In genomic region chr4:68655764-68656444, GRCh38 we compare ENCODE assay signal across 14 cellular contexts. TPM values are rescaled to one million over a fixed set of nuclear protein-coding genes. Genes with fewer than 3 reads are reported as not detected.
DNase-seq lines count a peak whose midpoint lies in the region; ATAC-seq and TF ChIP-seq lines count a peak whose summit lies in the region.
"Had no signal": no experiment of that assay in that cellular context is flagged by ENCODE, and none has a peak within 500 bp of the region (broad histone marks: within the 10 kb centered on the region; RNA-seq: fewer than 3 reads in every experiment).

No MANE protein-coding gene starts in this region.

- peak overlapping the region; percentile 86 for H3K27ac ChIP-seq in PC-3 (ENCODE audit: low read length)
- H3K27ac ChIP-seq in CD4-positive, alpha-beta memory T cell (ENCODE audit: low read depth, low read length), result no peak overlapping the region

- no peaks in the 10 kb centered on the region for H4K20me1 ChIP-seq in PC-3 (ENCODE audit: low read length)

- no peaks in the 10 kb centered on the region for H3F3A ChIP-seq in PC-3 (ENCODE audit: low read length, unreplicated experiment)

- H3K79me2 ChIP-seq in PC-3 (ENCODE audit: low read length), result no peaks in the 10 kb centered on the region

- H3K36me3 Mint-ChIP-seq in progenitor cell of endocrine pancreas (ENCODE audit: insufficient read depth), result peaks cover 17% of the 10 kb centered on the region
- no peaks in the 10 kb centered on the region for H3K36me3 Mint-ChIP-seq in CD4-positive, alpha-beta memory T cell
- no peaks in the 10 kb centered on the region for H3K36me3 Mint-ChIP-seq in activated T-helper 1 cell treated with anti-CD3 and anti-CD28 coated beads, Interleukin-12 subunit alpha, Interleukin-12 subunit beta, Interleukin-2, Interleukin-4 antibody, amounts not matched to agents 30 ng/mL and 10 ng/mL and 1 ng/mL, durations not matched to agents 14 hours and 24 hours and 36 hours (ENCODE audit: low read depth)
- H3K36me3 Mint-ChIP-seq: activated naive CD4-positive, alpha-beta T cell treated with anti-CD3 and anti-CD28 coated beads, Interleukin-2, amount 10 ng/mL, durations not matched to agents 7 days and 5 days; naive thymus-derived CD8-positive, alpha-beta T cell had no signal

- peak overlapping the region; percentile 54 for H2AFZ ChIP-seq in PC-3 (ENCODE audit: low read length)

- H3K9me3 Mint-ChIP-seq in progenitor cell of endocrine pancreas (ENCODE audit: low read depth), result peaks cover 28% of the 10 kb centered on the region
- no peaks in the 10 kb centered on the region for H3K9me3 Mint-ChIP-seq in CD4-positive, alpha-beta memory T cell
- H3K9me3 Mint-ChIP-seq in activated T-helper 1 cell treated with anti-CD3 and anti-CD28 coated beads, Interleukin-12 subunit alpha, Interleukin-12 subunit beta, Interleukin-2, Interleukin-4 antibody, amounts not matched to agents 30 ng/mL and 10 ng/mL and 1 ng/mL, durations not matched to agents 14 hours and 24 hours and 36 hours, result no peaks in the 10 kb centered on the region
- H3K9me3 Mint-ChIP-seq: activated naive CD4-positive, alpha-beta T cell treated with anti-CD3 and anti-CD28 coated beads, Interleukin-2, amount 10 ng/mL, durations not matched to agents 7 days and 5 days; naive thymus-derived CD8-positive, alpha-beta T cell had no signal

- POLR2A ChIA-PET in PC-3 (lab: Charles Lee; ENCODE audit: unreplicated experiment), result interaction anchor here (0.7 kb wide), 1 partner anchor 190 kb away, joined by 8 read pairs; no protein-coding TSS in a partner anchor
- POLR2A ChIA-PET in CD4-positive, alpha-beta memory T cell (lab: Charles Lee; ENCODE audit: partially characterized antibody), result no interaction called here

- no peaks in the 10 kb centered on the region for H3K9me2 ChIP-seq in PC-3 (replicated peaks; ENCODE audit: low read length)

- peak overlapping the region; percentile 47 for H3K9ac ChIP-seq in PC-3 (ENCODE audit: low read length)

- H3K9me3 ChIP-seq in PC-3 (ENCODE audit: low read length), result no peaks in the 10 kb centered on the region
- H3K9me3 ChIP-seq in CD4-positive, alpha-beta memory T cell (ENCODE audit: control insufficient read depth in 1 of 2, low read length in 2 of 2), result no peaks in the 10 kb centered on the region

- H3K27me3 ChIP-seq in PC-3 (ENCODE audit: low read length), result no peaks in the 10 kb centered on the region
- H3K27me3 ChIP-seq in CD4-positive, alpha-beta memory T cell (ENCODE audit: insufficient read depth, low read length), result no peaks in the 10 kb centered on the region

- TF ChIP-seq CTCF in PC-3 (conservative IDR thresholded peaks at IDR 0.05; ENCODE audit: low read depth, low read length), result no peak
- no peak for TF ChIP-seq CTCF in progenitor cell of endocrine pancreas (IDR thresholded peaks at IDR 0.05; ENCODE audit: unreplicated experiment)

- H3K4me3 ChIP-seq in PC-3 (ENCODE audit: low read length), result peak overlapping the region; percentile 46
- H3K4me3 ChIP-seq in CD4-positive, alpha-beta memory T cell (ENCODE audit: low read length in 2 of 2), result no peak overlapping the region

- peak overlapping the region; percentile 76 for H3K4me2 ChIP-seq in PC-3 (ENCODE audit: low read length)

- CTCF ChIA-PET in PC-3 (lab: Charles Lee), result interaction anchor here (0.6 kb wide), 1 partner anchor 451 kb away, joined by 5 read pairs; no protein-coding TSS in a partner anchor
- CTCF ChIA-PET in CD4-positive, alpha-beta memory T cell (lab: Charles Lee; ENCODE audit: partially characterized antibody), result no interaction called here

- no peaks in the 10 kb centered on the region for H3K27me3 Mint-ChIP-seq in progenitor cell of endocrine pancreas
- H3K27me3 Mint-ChIP-seq in CD4-positive, alpha-beta memory T cell, result peaks cover 2% of the 10 kb centered on the region in 2 donors
- no peaks in the 10 kb centered on the region for H3K27me3 Mint-ChIP-seq in activated T-helper 1 cell treated with anti-CD3 and anti-CD28 coated beads, Interleukin-12 subunit alpha, Interleukin-12 subunit beta, Interleukin-2, Interleukin-4 antibody, amounts not matched to agents 30 ng/mL and 10 ng/mL and 1 ng/mL, durations not matched to agents 14 hours and 24 hours and 36 hours (ENCODE audit: insufficient read depth)
- H3K27me3 Mint-ChIP-seq: activated naive CD4-positive, alpha-beta T cell treated with anti-CD3 and anti-CD28 coated beads, Interleukin-2, amount 10 ng/mL, durations not matched to agents 7 days and 5 days had no signal

- H3K36me3 ChIP-seq in PC-3 (ENCODE audit: low read depth, low read length), result no peaks in the 10 kb centered on the region
- H3K36me3 ChIP-seq in CD4-positive, alpha-beta memory T cell (ENCODE audit: insufficient read depth, low read length), result no peaks in the 10 kb centered on the region

- peaks cover 34% of the 10 kb centered on the region for H3K4me1 Mint-ChIP-seq in progenitor cell of endocrine pancreas (ENCODE audit: low read depth)
- H3K4me1 Mint-ChIP-seq in CD4-positive, alpha-beta memory T cell, result peaks cover 0 to 5% (median under 1%) of the 10 kb centered on the region in 4 donors
- H3K4me1 Mint-ChIP-seq in activated T-helper 1 cell treated with anti-CD3 and anti-CD28 coated beads, Interleukin-12 subunit alpha, Interleukin-12 subunit beta, Interleukin-2, Interleukin-4 antibody, amounts not matched to agents 30 ng/mL and 10 ng/mL and 1 ng/mL, durations not matched to agents 14 hours and 24 hours and 36 hours (ENCODE audit: low read depth), result no peaks in the 10 kb centered on the region
- H3K4me1 Mint-ChIP-seq: activated naive CD4-positive, alpha-beta T cell treated with anti-CD3 and anti-CD28 coated beads, Interleukin-2, amount 10 ng/mL, durations not matched to agents 7 days and 5 days; naive thymus-derived CD8-positive, alpha-beta T cell had no signal

- no TSS peak for BruUV-seq in PC-3 (replicated peaks; lab: Mats Ljungman, UMichigan)

- peaks cover 36% of the 10 kb centered on the region for H3K4me1 ChIP-seq in PC-3 (ENCODE audit: insufficient read depth, low read length)
- H3K4me1 ChIP-seq in CD4-positive, alpha-beta memory T cell (ENCODE audit: insufficient read depth, low read length), result no peaks in the 10 kb centered on the region

- no peak overlapping the region for H3K4me3 Mint-ChIP-seq in progenitor cell of endocrine pancreas (ENCODE audit: low read depth)
- H3K4me3 Mint-ChIP-seq in CD4-positive, alpha-beta memory T cell, result no peak overlapping the region
- no peak overlapping the region for H3K4me3 Mint-ChIP-seq in activated T-helper 1 cell treated with anti-CD3 and anti-CD28 coated beads, Interleukin-12 subunit alpha, Interleukin-12 subunit beta, Interleukin-2, Interleukin-4 antibody, amounts not matched to agents 30 ng/mL and 10 ng/mL and 1 ng/mL, durations not matched to agents 14 hours and 24 hours and 36 hours
- H3K4me3 Mint-ChIP-seq: activated naive CD4-positive, alpha-beta T cell treated with anti-CD3 and anti-CD28 coated beads, Interleukin-2, amount 10 ng/mL, durations not matched to agents 7 days and 5 days; naive thymus-derived CD8-positive, alpha-beta T cell had no signal

- intact Hi-C loops in PC-3 (cut with micrococcal nuclease), result loop anchor here (5.0 to 10.0 kb wide), 5 partner anchors 156 to 959 kb away; partner anchors contain the start of genes UGT2A3 and UGT2B7
- intact Hi-C loops in CD4-positive, alpha-beta memory T cell (cut with micrococcal nuclease), result no loop called here
- intact Hi-C loops in activated T-helper 1 cell treated with anti-CD3 and anti-CD28 coated beads, Interleukin-12 subunit alpha, Interleukin-12 subunit beta, Interleukin-2, Interleukin-4 antibody, amounts not matched to agents 30 ng/mL and 10 ng/mL and 1 ng/mL, durations not matched to agents 14 hours and 24 hours and 36 hours (cut with micrococcal nuclease), result no loop called here

- DNase-seq in PC-3 (peak; percentile 90), progenitor cell of endocrine pancreas (ENCODE audit: low spot score, unreplicated experiment) (no peak)
- DNase-seq in stimulated activated CD4-positive, alpha-beta T cell treated with anti-CD3 and anti-CD28 coated beads, Interleukin-12 subunit alpha, Interleukin-12 subunit beta, amount 100 ng/mL, for 4 hours, result no peak
- DNase-seq in CD4-positive, alpha-beta memory T cell, result no peak
- no peak for DNase-seq in activated T-helper 1 cell treated with anti-CD3 and anti-CD28 coated beads, Interleukin-12 subunit alpha, Interleukin-12 subunit beta, Interleukin-2, Interleukin-4 antibody, amounts not matched to agents 30 ng/mL and 10 ng/mL and 1 ng/mL, durations not matched to agents 14 hours and 24 hours and 36 hours (ENCODE audit: low spot score)
- DNase-seq: activated naive CD4-positive, alpha-beta T cell treated with anti-CD3 and anti-CD28 coated beads, Interleukin-2, amount 10 ng/mL, durations not matched to agents 7 days and 5 days; dermis blood vessel endothelial cell; GOT3; hypothalamus; naive thymus-derived CD8-positive, alpha-beta T cell; stimulated activated CD4-positive, alpha-beta T cell treated with anti-CD3 and anti-CD28 coated beads, Interleukin-1b, Interleukin-23, amount 100 ng/mL, for 48 hours had no signal

- ATAC-seq in GM19372 (IDR thresholded peaks at IDR 0.05; ENCODE audit: low read depth, unreplicated experiment), result peak; percentile 24
- peak; percentile 1 for ATAC-seq in HG02885 (IDR thresholded peaks at IDR 0.05; ENCODE audit: poor library complexity, unreplicated experiment)
- peak; percentile 72 for ATAC-seq in PC-3
- ATAC-seq: naive thymus-derived CD8-positive, alpha-beta T cell had no signal

- peak overlapping the region; percentile 92 for H3K27ac Mint-ChIP-seq in progenitor cell of endocrine pancreas
- no peak overlapping the region for H3K27ac Mint-ChIP-seq in CD4-positive, alpha-beta memory T cell
- H3K27ac Mint-ChIP-seq in activated T-helper 1 cell treated with anti-CD3 and anti-CD28 coated beads, Interleukin-12 subunit alpha, Interleukin-12 subunit beta, Interleukin-2, Interleukin-4 antibody, amounts not matched to agents 30 ng/mL and 10 ng/mL and 1 ng/mL, durations not matched to agents 14 hours and 24 hours and 36 hours, result no peak overlapping the region
- H3K27ac Mint-ChIP-seq: activated naive CD4-positive, alpha-beta T cell treated with anti-CD3 and anti-CD28 coated beads, Interleukin-2, amount 10 ng/mL, durations not matched to agents 7 days and 5 days; naive thymus-derived CD8-positive, alpha-beta T cell had no signal

RNA-seq across cellular contexts. Expression of gene UGT2B15, which starts 14.5 kb away (rescaled TPM):
- not detected in 2 replicates for total RNA-seq in PC-3 (2014; rRNA removed)
- 0.22 and 0.57 TPM in 2 replicates for total RNA-seq in progenitor cell of endocrine pancreas
- total RNA-seq in CD4-positive, alpha-beta memory T cell, result not detected
- polyA plus RNA-seq in CD4-positive, alpha-beta memory T cell, result not detected
- not detected in 2 replicates for total RNA-seq in activated T-helper 1 cell treated with anti-CD3 and anti-CD28 coated beads, Interleukin-12 subunit alpha, Interleukin-12 subunit beta, Interleukin-2, Interleukin-4 antibody, amounts not matched to agents 30 ng/mL and 10 ng/mL and 1 ng/mL, durations not matched to agents 14 hours and 24 hours and 36 hours
- total RNA-seq: dermis blood vessel endothelial cell; naive thymus-derived CD8-positive, alpha-beta T cell; OCI-LY7 had no signal
- polyA plus RNA-seq: naive thymus-derived CD8-positive, alpha-beta T cell had no signal

Comparison
In these comparisons a context has a peak if more than half of its experiments do, and no peak if none do; other contexts are left out.
1. ATAC-seq: peak in every context shown above with its lines; median percentile 72 in PC-3; 24 in GM19372; 1 in HG02885.